16 cellular contexts compared by ENCODE assay signal in the genomic region with DNA sequence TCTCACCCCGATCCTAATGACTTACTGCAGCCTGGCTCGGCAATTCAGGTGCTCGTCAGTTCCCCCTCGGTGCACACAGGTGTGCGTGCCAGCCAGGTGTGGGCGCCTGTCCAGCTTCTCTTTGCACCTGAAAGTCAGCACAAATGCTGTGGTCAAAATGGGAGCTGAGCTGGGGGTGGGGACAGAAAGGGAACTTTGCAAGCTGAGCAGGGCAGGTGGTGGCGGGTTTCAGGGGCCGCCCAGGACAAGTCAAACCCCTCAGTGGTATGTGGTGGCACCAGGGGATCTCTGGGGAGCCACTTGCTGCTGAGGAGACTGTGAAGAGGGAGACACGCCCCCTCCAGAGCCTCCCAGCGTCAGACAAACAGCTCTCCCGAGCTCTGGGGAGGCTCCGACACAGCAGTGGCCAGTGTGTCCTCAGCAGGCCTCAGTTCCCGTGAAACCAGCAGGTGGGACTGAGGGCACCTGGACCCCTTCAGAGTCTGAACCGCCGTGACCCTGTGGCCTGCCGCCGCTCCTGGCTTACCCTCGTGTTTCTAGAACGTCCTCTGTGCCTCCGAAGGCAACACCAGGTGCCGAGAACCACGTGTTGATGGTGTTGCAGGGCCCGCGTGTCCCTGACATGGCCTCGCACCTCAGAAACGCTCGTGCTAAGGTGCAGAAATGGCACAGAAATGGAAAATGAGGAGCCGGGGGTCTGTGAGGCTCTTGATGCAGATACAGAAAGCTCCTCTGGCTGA.
DNase-seq lines count a peak whose midpoint lies in the region; ATAC-seq lines count a peak whose summit lies in the region.
"Had no signal": no experiment of that assay in that cellular context is flagged by ENCODE, and none has a peak within 500 bp of the region (broad histone marks: within the 10 kb centered on the region; RNA-seq: fewer than 3 reads in every experiment).

No MANE protein-coding gene starts in this region.

- peak; percentile 57 for ATAC-seq in HG02678 (IDR thresholded peaks at IDR 0.05; ENCODE audit: unreplicated experiment)
- no peak for ATAC-seq in GM18867 (IDR thresholded peaks at IDR 0.05; ENCODE audit: unreplicated experiment)
- ATAC-seq: body of pancreas; gastroesophageal sphincter; stimulated activated naive CD8-positive, alpha-beta T cell treated with anti-CD3 and anti-CD28 coated beads, Interleukin-15, amount 100 ng/mL, for 72 hours had no signal

- DNase-seq in DMS79 (lab: John Stamatoyannopoulos, UW) (peak; percentile 96), NCI-H510A treated with DMSO at 0.1 percent for 48 hours (lab: John Stamatoyannopoulos, UW) (peak; percentile 91), mesenteric fat pad (ENCODE audit: low spot score) (peak; percentile 82), GF-D8 (lab: John Stamatoyannopoulos, UW) (no peak), KG1 (lab: John Stamatoyannopoulos, UW) (no peak), HK-2 (ENCODE audit: unreplicated experiment) (no peak)
- DNase-seq: body of pancreas; GDM1; kidney; MG63; naive B cell; stimulated activated CD4-positive, alpha-beta T cell treated with anti-CD3 and anti-CD28 coated beads, Interleukin-4, amount 100 ng/mL, for 4 hours had no signal

Comparison
In these comparisons a context has a peak if more than half of its experiments do, and no peak if none do; other contexts are left out.
1. DNase-seq: peak in DMS79 (single experiment), NCI-H510A treated with DMSO at 0.1 percent for 48 hours (single experiment) and mesenteric fat pad (single experiment); none in GF-D8 (single experiment), KG1 (single experiment) and HK-2 (single experiment).